ENCODE assay signal across 17 cellular contexts in the genomic region with DNA sequence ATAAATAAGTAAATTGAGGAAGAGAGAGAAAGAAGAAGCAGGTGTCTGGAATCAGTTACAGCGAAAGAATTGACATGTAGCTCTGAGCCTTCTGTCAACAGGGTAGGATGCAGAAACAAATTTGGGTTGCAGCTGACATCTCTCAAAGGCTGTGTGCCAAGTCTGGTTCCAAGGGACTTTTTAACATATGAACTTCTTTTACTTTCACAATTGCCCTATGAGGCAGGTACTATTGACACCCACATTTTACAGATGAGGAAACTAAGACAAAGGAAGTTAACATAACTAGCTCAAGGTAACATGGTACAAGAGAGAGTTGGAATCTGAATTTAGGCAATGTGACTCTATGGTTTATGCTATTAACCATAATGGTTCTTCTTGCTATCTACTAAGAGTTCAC.
DNase-seq lines count a peak whose midpoint lies in the region; ATAC-seq, FAIRE-seq and TF ChIP-seq lines count a peak whose summit lies in the region.
"Had no signal": no experiment of that assay in that cellular context is flagged by ENCODE, and none has a peak within 500 bp of the region (broad histone marks: within the 10 kb centered on the region; RNA-seq: fewer than 3 reads in every experiment).

No MANE protein-coding gene starts in this region.

- POLR2A ChIA-PET in GM12878 (lab: Charles Lee), result interaction anchor here (1.7 kb wide), 1 partner anchor 358 kb away, joined by 4 read pairs; no protein-coding TSS in a partner anchor

- SMC1A ChIA-PET in GM12878 (lab: Charles Lee; ENCODE audit: uncharacterized antibody, unreplicated experiment), result interaction anchor here (0.7 to 8.1 kb wide), 23 partner anchors 9 to 669 kb away, joined by 3 to 83 read pairs (median 4); no protein-coding TSS in a partner anchor

- ATAC-seq in GM12878, result peak; percentile 62

- TF ChIP-seq RAD21 in GM12878 (IDR thresholded peaks at IDR 0.05; ENCODE audit: insufficient read depth, low read depth, low read length), result no peak

- RAD21 ChIA-PET in GM12878 (lab: Charles Lee; ENCODE audit: unreplicated experiment), result interaction anchor here (0.6 to 6.9 kb wide), 13 partner anchors 91 to 950 kb away, joined by 3 to 76 read pairs (median 3); no protein-coding TSS in a partner anchor

- no peak overlapping the region for H3K9ac ChIP-seq in GM12878 (ENCODE audit: control insufficient read depth, insufficient read depth, low read length)

- no peak for TF ChIP-seq CTCF in GM12878 (IDR thresholded peaks at IDR 0.05 in 2 of 3, conservative IDR thresholded peaks at IDR 0.05 in 1 of 3; ENCODE audit: control insufficient read depth in 2 of 3, extremely low read depth in 1 of 3, insufficient read depth in 1 of 3, low read depth in 3 of 3, low read length in 3 of 3)
- TF ChIP-seq CTCF in right atrium auricular region (IDR thresholded peaks at IDR 0.05), result no peak

- in situ Hi-C loops in GM12878 (cut with MboI), result loop anchor here (10.0 to 25.0 kb wide), 2 partner anchors 487 to 949 kb away; no protein-coding TSS in a partner anchor

- FAIRE-seq in GM12878 (lab: Jason Lieb, UNC), result no peak
- FAIRE-seq: H54 had no signal

- no peaks in the 10 kb centered on the region for H4K20me1 ChIP-seq in GM12878 (ENCODE audit: control insufficient read depth, insufficient read depth)

- 75% methylated on average over 1 of the region's 1 CpG for WGBS in GM12878 (ENCODE audit: insufficient coverage, insufficient replicate concordance, low lambda C conversion rate, missing lambda C conversion rate)

- no peak for TF ChIP-seq POLR2A in GM12878 (IDR thresholded peaks at IDR 0.05; ENCODE audit: low read depth, low read length)

- no peak for TF ChIP-seq EP300 in GM12878 (IDR thresholded peaks at IDR 0.05; ENCODE audit: borderline replicate concordance in 1 of 2, control insufficient read depth in 1 of 2, low read depth in 2 of 2, low read length in 2 of 2)

- H3K27me3 ChIP-seq in GM12878 (replicated peaks in 1 of 2; ENCODE audit: control insufficient read depth in 2 of 2, insufficient read depth in 2 of 2, low read length in 1 of 2) (no peaks in the 10 kb centered on the region), right atrium auricular region (no peaks in the 10 kb centered on the region), SJCRH30 (no peaks in the 10 kb centered on the region)

- H3K27ac ChIP-seq in GM12878 (ENCODE audit: control insufficient read depth, insufficient read depth) (no peak overlapping the region), right atrium auricular region (no peak overlapping the region), SJCRH30 (no peak overlapping the region)
- H3K27ac ChIP-seq: RWPE1 had no signal

- no TSS peak for BruUV-seq in GM12878 (replicated peaks; lab: Mats Ljungman, UMichigan)

- H3K4me3 ChIP-seq in GM12878 (no peak overlapping the region), right atrium auricular region (no peak overlapping the region), SJCRH30 (no peak overlapping the region)

- H2AFZ ChIP-seq in GM12878 (ENCODE audit: control insufficient read depth, low read depth, low read length), result no peak overlapping the region

- no peaks in the 10 kb centered on the region for H3K36me3 ChIP-seq in GM12878 (ENCODE audit: control insufficient read depth in 2 of 2, insufficient read depth in 2 of 2, low read length in 1 of 2)
- no peaks in the 10 kb centered on the region for H3K36me3 ChIP-seq in right atrium auricular region
- no peaks in the 10 kb centered on the region for H3K36me3 ChIP-seq in SJCRH30

- H3K9me3 ChIP-seq in GM12878 (replicated peaks; ENCODE audit: control insufficient read depth, insufficient read depth, low read length) (no peaks in the 10 kb centered on the region), right atrium auricular region (no peaks in the 10 kb centered on the region), SJCRH30 (replicated peaks) (no peaks in the 10 kb centered on the region)

- H3K79me2 ChIP-seq in GM12878 (ENCODE audit: control insufficient read depth, insufficient read depth, low read length), result no peaks in the 10 kb centered on the region

- intact Hi-C loops in GM12878 (cut with micrococcal nuclease; ENCODE audit: unreplicated experiment), result loop anchor here (2.0 to 5.0 kb wide), 3 partner anchors 285 to 949 kb away; no protein-coding TSS in a partner anchor

- peak; percentile 60 for DNase-seq in NCI-H510A treated with DMSO at 0.1 percent for 48 hours (lab: John Stamatoyannopoulos, UW)
- no peak for DNase-seq in NCI-H510A (lab: John Stamatoyannopoulos, UW)
- DNase-seq in NCI-H1105 (lab: John Stamatoyannopoulos, UW), result peak; percentile 32
- peak; percentile 17 for DNase-seq in NCI-H345 treated with DMSO at 0.1 percent for 48 hours (lab: John Stamatoyannopoulos, UW; ENCODE audit: unreplicated experiment)
- DNase-seq in GM12878 (ENCODE audit: low read depth, low spot score), result no peak
- DNase-seq in NCI-H1436 (lab: John Stamatoyannopoulos, UW), result no peak
- no peak for DNase-seq in right atrium auricular region (ENCODE audit: low spot score)
- DNase-seq in SJCRH30, result no peak
- DNase-seq: MV-4-11, NCI-H187, NCI-H2107, NCI-H226, NCI-H526 treated with DMSO at 0.1 percent for 48 hours, SHP77, T-helper 1 cell had no signal

- H3K4me1 ChIP-seq in GM12878 (ENCODE audit: control insufficient read depth, insufficient read depth, low read length) (no peaks in the 10 kb centered on the region), right atrium auricular region (no peaks in the 10 kb centered on the region), SJCRH30 (no peaks in the 10 kb centered on the region)

- H3K4me2 ChIP-seq in GM12878 (ENCODE audit: control insufficient read depth, insufficient read depth), result no peak overlapping the region

- CTCF ChIA-PET in GM12878 (lab: Yijun Ruan, JAX), result interaction anchor here (0.7 to 8.3 kb wide), 19 partner anchors 9 to 1202 kb away, joined by 3 to 87 read pairs (median 6); a partner anchor contains a TSS

TF ChIP-seq in GM12878, 131 proteins besides CTCF, POLR2A, EP300 and RAD21:
- no peak for TF ChIP-seq EZH2 (IDR thresholded peaks at IDR 0.05; ENCODE audit: borderline replicate concordance, control insufficient read depth, low read depth, low read length)
- no peak for TF ChIP-seq ZNF217 (IDR thresholded peaks at IDR 0.05)
- no peak for TF ChIP-seq CREB1 (IDR thresholded peaks at IDR 0.05; ENCODE audit: low read depth)
- no peak for TF ChIP-seq ASH2L (IDR thresholded peaks at IDR 0.05; ENCODE audit: borderline replicate concordance, low read depth)
- TF ChIP-seq BMI1 (IDR thresholded peaks at IDR 0.05; ENCODE audit: borderline replicate concordance), result no peak
- TF ChIP-seq, protein P1, sequence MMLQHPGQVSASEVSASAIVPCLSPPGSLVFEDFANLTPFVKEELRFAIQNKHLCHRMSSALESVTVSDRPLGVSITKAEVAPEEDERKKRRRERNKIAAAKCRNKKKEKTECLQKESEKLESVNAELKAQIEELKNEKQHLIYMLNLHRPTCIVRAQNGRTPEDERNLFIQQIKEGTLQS (IDR thresholded peaks at IDR 0.05; ENCODE audit: borderline replicate concordance, extremely low read depth, low read depth, low read length), result no peak
- TF ChIP-seq JUNB (IDR thresholded peaks at IDR 0.05), result no peak
- no peak for TF ChIP-seq SRF (IDR thresholded peaks at IDR 0.05; ENCODE audit: low read depth in 2 of 2, low read length in 2 of 2)
- no peak for TF ChIP-seq SMAD1 (IDR thresholded peaks at IDR 0.05; ENCODE audit: low read depth, partially characterized antibody)
- no peak for TF ChIP-seq SPI1 (IDR thresholded peaks at IDR 0.05; ENCODE audit: borderline replicate concordance, insufficient read depth, low read depth, low read length)
- no peak for TF ChIP-seq STAT1 (conservative IDR thresholded peaks at IDR 0.05)
- no peak for TF ChIP-seq ZNF207 (IDR thresholded peaks at IDR 0.05; ENCODE audit: borderline replicate concordance)
- no peak for TF ChIP-seq IKZF1 (conservative IDR thresholded peaks at IDR 0.05)
- TF ChIP-seq, protein P2, sequence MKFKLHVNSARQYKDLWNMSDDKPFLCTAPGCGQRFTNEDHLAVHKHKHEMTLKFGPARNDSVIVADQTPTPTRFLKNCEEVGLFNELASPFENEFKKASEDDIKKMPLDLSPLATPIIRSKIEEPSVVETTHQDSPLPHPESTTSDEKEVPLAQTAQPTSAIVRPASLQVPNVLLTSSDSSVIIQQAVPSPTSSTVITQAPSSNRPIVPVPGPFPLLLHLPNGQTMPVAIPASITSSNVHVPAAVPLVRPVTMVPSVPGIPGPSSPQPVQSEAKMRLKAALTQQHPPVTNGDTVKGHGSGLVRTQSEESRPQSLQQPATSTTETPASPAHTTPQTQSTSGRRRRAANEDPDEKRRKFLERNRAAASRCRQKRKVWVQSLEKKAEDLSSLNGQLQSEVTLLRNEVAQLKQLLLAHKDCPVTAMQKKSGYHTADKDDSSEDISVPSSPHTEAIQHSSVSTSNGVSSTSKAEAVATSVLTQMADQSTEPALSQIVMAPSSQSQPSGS (IDR thresholded peaks at IDR 0.05; ENCODE audit: low read length), result no peak

Comparison
In these comparisons a context has a peak if more than half of its experiments do, and no peak if none do; other contexts are left out.
1. DNase-seq: peak in NCI-H510A treated with DMSO at 0.1 percent for 48 hours (single experiment), NCI-H1105 (single experiment) and NCI-H345 treated with DMSO at 0.1 percent for 48 hours (single experiment); none in NCI-H510A (single experiment), GM12878 (single experiment), NCI-H1436 (single experiment), right atrium auricular region (single experiment) and SJCRH30 (0 of 2).